Comparison of ENCODE assay signal across 12 cellular contexts in the genomic region with DNA sequence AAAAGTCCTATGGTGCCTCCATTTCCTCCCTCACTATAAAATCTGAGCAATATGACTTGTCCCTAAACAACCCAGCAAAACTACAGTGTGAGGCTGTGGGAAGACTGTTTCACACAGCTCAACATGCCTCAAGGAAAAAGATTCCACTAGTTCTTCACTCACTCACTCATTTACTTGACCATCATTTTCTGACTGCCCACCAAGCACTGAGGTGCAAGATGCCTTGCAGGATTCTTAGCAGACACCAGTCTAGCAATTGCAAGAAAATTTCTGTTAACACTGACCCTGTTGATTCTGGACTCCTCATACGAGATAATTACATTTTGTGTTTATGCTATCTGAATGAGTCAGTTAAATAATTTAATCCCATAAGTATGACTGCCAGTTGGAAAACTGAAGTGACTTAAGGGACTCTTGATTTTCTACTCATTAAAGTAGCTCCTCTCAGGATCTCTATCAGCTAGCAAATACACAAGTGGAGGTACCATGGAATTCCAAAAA. TPM values are rescaled to one million over a fixed set of nuclear protein-coding genes. Genes with fewer than 3 reads are reported as not detected.
A peak's percentile ranks its signal among the peaks of the same experiment; 100 is the strongest.
DNase-seq lines count a peak whose midpoint lies in the region; ATAC-seq and TF ChIP-seq lines count a peak whose summit lies in the region.
"Had no signal": no experiment of that assay in that cellular context is flagged by ENCODE, and none has a peak within 500 bp of the region (broad histone marks: within the 10 kb centered on the region; RNA-seq: fewer than 3 reads in every experiment).

No MANE protein-coding gene starts in this region.

- no peaks in the 10 kb centered on the region for H3K9me2 ChIP-seq in hepatocyte (replicated peaks; ENCODE audit: insufficient read depth)

- H3K4me1 ChIP-seq in hepatocyte (ENCODE audit: insufficient read depth) (peaks cover 20% of the 10 kb centered on the region), thyroid gland (peaks cover 21 to 47% of the 10 kb centered on the region in 2 donors)

- H3K4me2 ChIP-seq in hepatocyte, result no peak overlapping the region

- no peak for DNase-seq in activated naive CD4-positive, alpha-beta T cell treated with anti-CD3 and anti-CD28 coated beads, Interleukin-2, amount 10 ng/mL, durations not matched to agents 7 days and 5 days
- DNase-seq in activated naive CD4-positive, alpha-beta T cell (lab: John Stamatoyannopoulos, UW), result no peak
- no peak for DNase-seq in activated CD8-positive, alpha-beta T cell treated with anti-CD3 and anti-CD28 coated beads, Interleukin-2, amount 10 ng/mL, durations not matched to agents 7 days and 5 days
- DNase-seq in hepatocyte (ENCODE audit: low spot score), result no peak
- DNase-seq in thyroid gland, result no peak
- no peak for DNase-seq in activated CD8-positive, alpha-beta memory T cell treated with anti-CD3 and anti-CD28 coated beads, Interleukin-2, amount 50 U/mL, for 48 hours
- DNase-seq in DMS 273 (lab: John Stamatoyannopoulos, UW; ENCODE audit: unreplicated experiment), result no peak
- DNase-seq: activated CD4-positive, alpha-beta T cell treated with anti-CD3 and anti-CD28 coated beads for 48 hours; MV-4-11; retina had no signal

- TF ChIP-seq POLR2A in thyroid gland (IDR thresholded peaks at IDR 0.05), result no peak

- no peaks in the 10 kb centered on the region for H3K9me3 ChIP-seq in hepatocyte (ENCODE audit: low read depth)
- no peaks in the 10 kb centered on the region for H3K9me3 ChIP-seq in thyroid gland

- POLR2A ChIA-PET in activated CD8-positive, alpha-beta T cell treated with anti-CD3 and anti-CD28 coated beads, Interleukin-2, amount 10 ng/mL, durations not matched to agents 7 days and 5 days (lab: Charles Lee), result interaction anchor here (1.1 kb wide), 1 partner anchor 34 kb away, joined by 3 read pairs; no protein-coding TSS in a partner anchor

- H3K4me3 Mint-ChIP-seq in activated naive CD4-positive, alpha-beta T cell treated with anti-CD3 and anti-CD28 coated beads, Interleukin-2, amount 10 ng/mL, durations not matched to agents 7 days and 5 days, result no peak overlapping the region
- no peak overlapping the region for H3K4me3 Mint-ChIP-seq in activated CD8-positive, alpha-beta T cell treated with anti-CD3 and anti-CD28 coated beads, Interleukin-2, amount 10 ng/mL, durations not matched to agents 7 days and 5 days
- H3K4me3 Mint-ChIP-seq: type B pancreatic cell had no signal

- peaks cover 20% of the 10 kb centered on the region for H3K4me1 Mint-ChIP-seq in activated naive CD4-positive, alpha-beta T cell treated with anti-CD3 and anti-CD28 coated beads, Interleukin-2, amount 10 ng/mL, durations not matched to agents 7 days and 5 days
- H3K4me1 Mint-ChIP-seq in activated CD8-positive, alpha-beta T cell treated with anti-CD3 and anti-CD28 coated beads, Interleukin-2, amount 10 ng/mL, durations not matched to agents 7 days and 5 days (ENCODE audit: low read depth), result peaks cover 54% of the 10 kb centered on the region

- no peak overlapping the region for H3K4me3 ChIP-seq in hepatocyte
- no peak overlapping the region for H3K4me3 ChIP-seq in thyroid gland (replicated peaks in 1 of 3)

- WGBS in hepatocyte (ENCODE audit: low lambda C conversion rate, missing lambda C conversion rate), result 48% methylated on average over 1 of the region's 1 CpG
- WGBS in thyroid gland, 2 donors, result 22 to 30% methylated on average over 1 of the region's 1 CpG

- H3K36me3 Mint-ChIP-seq in activated naive CD4-positive, alpha-beta T cell treated with anti-CD3 and anti-CD28 coated beads, Interleukin-2, amount 10 ng/mL, durations not matched to agents 7 days and 5 days, result peaks cover 42% of the 10 kb centered on the region
- peaks cover 24% of the 10 kb centered on the region for H3K36me3 Mint-ChIP-seq in activated CD8-positive, alpha-beta T cell treated with anti-CD3 and anti-CD28 coated beads, Interleukin-2, amount 10 ng/mL, durations not matched to agents 7 days and 5 days (ENCODE audit: low read depth)

- H2AFZ ChIP-seq in hepatocyte, result no peak overlapping the region

- no peaks in the 10 kb centered on the region for H3K27me3 Mint-ChIP-seq in activated naive CD4-positive, alpha-beta T cell treated with anti-CD3 and anti-CD28 coated beads, Interleukin-2, amount 10 ng/mL, durations not matched to agents 7 days and 5 days
- no peaks in the 10 kb centered on the region for H3K27me3 Mint-ChIP-seq in activated CD8-positive, alpha-beta T cell treated with anti-CD3 and anti-CD28 coated beads, Interleukin-2, amount 10 ng/mL, durations not matched to agents 7 days and 5 days (ENCODE audit: low read depth)
- H3K27me3 Mint-ChIP-seq: type B pancreatic cell had no signal

- H3K79me2 ChIP-seq in hepatocyte, result no peaks in the 10 kb centered on the region

- no peaks in the 10 kb centered on the region for H3K27me3 ChIP-seq in hepatocyte
- no peaks in the 10 kb centered on the region for H3K27me3 ChIP-seq in thyroid gland

- TF ChIP-seq CTCF in hepatocyte (IDR thresholded peaks at IDR 0.05; ENCODE audit: poor library complexity) (no peak), thyroid gland (IDR thresholded peaks at IDR 0.05) (no peak)

- CTCF ChIA-PET in activated naive CD4-positive, alpha-beta T cell treated with anti-CD3 and anti-CD28 coated beads, Interleukin-2, amount 10 ng/mL, durations not matched to agents 7 days and 5 days (lab: Charles Lee), result interaction anchor here (1.4 kb wide), 1 partner anchor 38 kb away, joined by 4 read pairs; no protein-coding TSS in a partner anchor
- CTCF ChIA-PET in activated CD8-positive, alpha-beta T cell treated with anti-CD3 and anti-CD28 coated beads, Interleukin-2, amount 10 ng/mL, durations not matched to agents 7 days and 5 days (lab: Charles Lee), result no interaction called here

- H3K9me3 Mint-ChIP-seq in activated naive CD4-positive, alpha-beta T cell treated with anti-CD3 and anti-CD28 coated beads, Interleukin-2, amount 10 ng/mL, durations not matched to agents 7 days and 5 days, result no peaks in the 10 kb centered on the region
- H3K9me3 Mint-ChIP-seq in activated CD8-positive, alpha-beta T cell treated with anti-CD3 and anti-CD28 coated beads, Interleukin-2, amount 10 ng/mL, durations not matched to agents 7 days and 5 days (ENCODE audit: insufficient read depth), result no peaks in the 10 kb centered on the region
- H3K9me3 Mint-ChIP-seq: type B pancreatic cell had no signal

- no peak for ATAC-seq in activated CD8-positive, alpha-beta T cell treated with anti-CD3 and anti-CD28 coated beads, Interleukin-2, amount 10 ng/mL, durations not matched to agents 7 days and 5 days
- no peak for ATAC-seq in HG03378 (IDR thresholded peaks at IDR 0.05; ENCODE audit: unreplicated experiment)

- H3K27ac Mint-ChIP-seq in activated naive CD4-positive, alpha-beta T cell treated with anti-CD3 and anti-CD28 coated beads, Interleukin-2, amount 10 ng/mL, durations not matched to agents 7 days and 5 days, result peak overlapping the region; percentile 6
- peak overlapping the region; percentile 33 for H3K27ac Mint-ChIP-seq in activated CD8-positive, alpha-beta T cell treated with anti-CD3 and anti-CD28 coated beads, Interleukin-2, amount 10 ng/mL, durations not matched to agents 7 days and 5 days
- H3K27ac Mint-ChIP-seq: type B pancreatic cell had no signal

- intact Hi-C loops in thyroid gland (cut with DNase I), result no loop called here

- H4K20me1 ChIP-seq in hepatocyte (ENCODE audit: insufficient read depth, poor library complexity, severe bottlenecking), result no peaks in the 10 kb centered on the region

- no peaks in the 10 kb centered on the region for H3K36me3 ChIP-seq in hepatocyte (replicated peaks; ENCODE audit: insufficient read depth, low read depth)
- H3K36me3 ChIP-seq in thyroid gland, result no peaks in the 10 kb centered on the region

- H3K27ac ChIP-seq in hepatocyte, result peak overlapping the region; percentile 13
- H3K27ac ChIP-seq in thyroid gland, result peak overlapping the region; percentile 86 to 92 (median 90)

RNA-seq across cellular contexts. Expression of gene PCBP1, which starts 51.9 kb away (rescaled TPM):
- 100 to 1,000 TPM; 516 to 518 TPM for total RNA-seq in activated CD8-positive, alpha-beta T cell treated with anti-CD3 and anti-CD28 coated beads, Interleukin-2, amount 10 ng/mL, durations not matched to agents 7 days and 5 days
- total RNA-seq in hepatocyte (88.5 and 97.1 TPM in 2 replicates), thyroid gland (100 to 1,000 TPM; 165 to 215 (median 195) TPM)
- polyA plus RNA-seq in hepatocyte, result 180 and 183 TPM in 2 replicates
